8 cellular contexts compared by ENCODE assay signal in genomic region chr7:6730343-6730633, GRCh38. TPM values are rescaled to one million over a fixed set of nuclear protein-coding genes. Genes with fewer than 3 reads are reported as not detected.
DNase-seq lines count a peak whose midpoint lies in the region; ATAC-seq and TF ChIP-seq lines count a peak whose summit lies in the region.

No MANE protein-coding gene starts in this region.

- peak overlapping the region; percentile 90; the same call in 1 of the 2 replicates for H2AFZ ChIP-seq in Karpas-422 (ENCODE audit: low read length)

- H3K4me3 ChIP-seq in Karpas-422 (ENCODE audit: low read length) (peak overlapping the region; percentile 85), mucosa of stomach (ENCODE audit: low read length) (peak overlapping the region; percentile 78)

- H3K27me3 Mint-ChIP-seq in Calu3 (ENCODE audit: unreplicated experiment): no peaks in the 10 kb centered on the region
- peaks cover 7% of the 10 kb centered on the region for H3K27me3 Mint-ChIP-seq in dendritic cell treated with granulocyte-macrophage colony-stimulating factor and Interleukin-4, amounts not matched to agents 40 ng/mL and 50 ng/mL, for 4 days

- H3K27ac ChIP-seq in Karpas-422 (ENCODE audit: low read length): peak overlapping the region; percentile 46; the same call in 1 of the 2 replicates

- H3K9me3 ChIP-seq in Karpas-422 (ENCODE audit: low read length) (no peaks in the 10 kb centered on the region), mucosa of stomach (ENCODE audit: control insufficient read depth, low read length) (no peaks in the 10 kb centered on the region)

- peak overlapping the region; percentile 87 for H3K27ac Mint-ChIP-seq in Calu3 (ENCODE audit: unreplicated experiment)
- peak overlapping the region; percentile 82 for H3K27ac Mint-ChIP-seq in dendritic cell treated with granulocyte-macrophage colony-stimulating factor and Interleukin-4, amounts not matched to agents 40 ng/mL and 50 ng/mL, for 4 days

- intact Hi-C loops in Calu3 (cut with micrococcal nuclease; ENCODE audit: unreplicated experiment): no loop called here
- intact Hi-C loops in dendritic cell treated with granulocyte-macrophage colony-stimulating factor and Interleukin-4, amounts not matched to agents 40 ng/mL and 50 ng/mL, for 4 days (cut with micrococcal nuclease): no loop called here

- ATAC-seq in GM21529 (IDR thresholded peaks at IDR 0.05; ENCODE audit: unreplicated experiment): no peak

- peaks cover 44% of the 10 kb centered on the region for H3K36me3 Mint-ChIP-seq in Calu3 (ENCODE audit: insufficient read depth, unreplicated experiment)
- peaks cover 61% of the 10 kb centered on the region for H3K36me3 Mint-ChIP-seq in dendritic cell treated with granulocyte-macrophage colony-stimulating factor and Interleukin-4, amounts not matched to agents 40 ng/mL and 50 ng/mL, for 4 days (ENCODE audit: low read depth)

- no peaks in the 10 kb centered on the region for H3K4me1 Mint-ChIP-seq in Calu3 (ENCODE audit: low read depth, unreplicated experiment)
- peaks cover 27% of the 10 kb centered on the region for H3K4me1 Mint-ChIP-seq in dendritic cell treated with granulocyte-macrophage colony-stimulating factor and Interleukin-4, amounts not matched to agents 40 ng/mL and 50 ng/mL, for 4 days (ENCODE audit: low read depth)

- H3K36me3 ChIP-seq in Karpas-422 (ENCODE audit: insufficient read depth, low read length): peaks cover 21% of the 10 kb centered on the region
- H3K36me3 ChIP-seq in mucosa of stomach (ENCODE audit: control insufficient read depth, insufficient read depth, low read length): no peaks in the 10 kb centered on the region

- peaks cover 35% of the 10 kb centered on the region for H3K79me2 ChIP-seq in Karpas-422 (ENCODE audit: low read length)

- H3K9me2 ChIP-seq in Karpas-422 (replicated peaks; ENCODE audit: insufficient read depth, low read length): no peaks in the 10 kb centered on the region

- peaks cover 10% of the 10 kb centered on the region for H3K9me3 Mint-ChIP-seq in Calu3 (ENCODE audit: low read depth, unreplicated experiment)
- H3K9me3 Mint-ChIP-seq in dendritic cell treated with granulocyte-macrophage colony-stimulating factor and Interleukin-4, amounts not matched to agents 40 ng/mL and 50 ng/mL, for 4 days: no peaks in the 10 kb centered on the region

- H3K4me2 ChIP-seq in Karpas-422 (ENCODE audit: low read depth, low read length, poor library complexity, severe bottlenecking): peak overlapping the region; percentile 88

- CTCF ChIA-PET in Calu3 (lab: Charles Lee): no interaction called here

- H3K9ac ChIP-seq in Karpas-422 (ENCODE audit: low read length) (peak overlapping the region; percentile 96), mucosa of stomach (ENCODE audit: low read length) (peak overlapping the region; percentile 87)

- H4K20me1 ChIP-seq in Karpas-422 (ENCODE audit: insufficient read depth, low read depth, low read length): no peaks in the 10 kb centered on the region

- H3K27me3 ChIP-seq in Karpas-422 (ENCODE audit: low read length): no peaks in the 10 kb centered on the region
- peaks cover 2% of the 10 kb centered on the region for H3K27me3 ChIP-seq in mucosa of stomach (ENCODE audit: control insufficient read depth, insufficient read depth, low read length)

- no peak for TF ChIP-seq CTCF in Calu3 (IDR thresholded peaks at IDR 0.05; ENCODE audit: unreplicated experiment)

- H3K4me3 Mint-ChIP-seq in Calu3 (ENCODE audit: low read depth, unreplicated experiment): peak overlapping the region; percentile 97
- peak overlapping the region; percentile 85 for H3K4me3 Mint-ChIP-seq in dendritic cell treated with granulocyte-macrophage colony-stimulating factor and Interleukin-4, amounts not matched to agents 40 ng/mL and 50 ng/mL, for 4 days

- no peak for DNase-seq in Calu3
- DNase-seq in Karpas-422: no peak
- DNase-seq in SW480 (ENCODE audit: low spot score): no peak
- no peak for DNase-seq in NCI-H748 treated with DMSO at 0.1 percent for 48 hours (lab: John Stamatoyannopoulos, UW)
- no peak for DNase-seq in COLO829 (ENCODE audit: low spot score)

- H3K4me1 ChIP-seq in Karpas-422 (ENCODE audit: low read length) (peaks cover 11% of the 10 kb centered on the region), mucosa of stomach (ENCODE audit: control insufficient read depth, insufficient read depth, low read length) (no peaks in the 10 kb centered on the region)

- BruUV-seq in Calu3 (replicated peaks; lab: Mats Ljungman, UMichigan): no TSS peak

RNA-seq across cellular contexts. Expression of gene ZNF12, which starts 23.5 kb away (rescaled TPM):
- 32.4 and 36.2 TPM in 2 replicates for total RNA-seq in Calu3 (2022)
- 29.0 and 34.4 TPM in 2 replicates for total RNA-seq in Karpas-422 (2014; rRNA removed; shearing (Covaris generic); ENCODE audit: low replicate concordance)

RNA-seq across cellular contexts. Expression of gene RSPH10B2, which starts 23.6 kb away (rescaled TPM):
- 0.29 and 0.71 TPM in 2 replicates for total RNA-seq in Calu3 (2022)
- total RNA-seq in Karpas-422 (2014; rRNA removed; shearing (Covaris generic); ENCODE audit: low replicate concordance): 5.2 TPM in 1 of 2 replicates, not detected in the other
